ENCODE assay signal across 1 cellular context in the genomic region with DNA sequence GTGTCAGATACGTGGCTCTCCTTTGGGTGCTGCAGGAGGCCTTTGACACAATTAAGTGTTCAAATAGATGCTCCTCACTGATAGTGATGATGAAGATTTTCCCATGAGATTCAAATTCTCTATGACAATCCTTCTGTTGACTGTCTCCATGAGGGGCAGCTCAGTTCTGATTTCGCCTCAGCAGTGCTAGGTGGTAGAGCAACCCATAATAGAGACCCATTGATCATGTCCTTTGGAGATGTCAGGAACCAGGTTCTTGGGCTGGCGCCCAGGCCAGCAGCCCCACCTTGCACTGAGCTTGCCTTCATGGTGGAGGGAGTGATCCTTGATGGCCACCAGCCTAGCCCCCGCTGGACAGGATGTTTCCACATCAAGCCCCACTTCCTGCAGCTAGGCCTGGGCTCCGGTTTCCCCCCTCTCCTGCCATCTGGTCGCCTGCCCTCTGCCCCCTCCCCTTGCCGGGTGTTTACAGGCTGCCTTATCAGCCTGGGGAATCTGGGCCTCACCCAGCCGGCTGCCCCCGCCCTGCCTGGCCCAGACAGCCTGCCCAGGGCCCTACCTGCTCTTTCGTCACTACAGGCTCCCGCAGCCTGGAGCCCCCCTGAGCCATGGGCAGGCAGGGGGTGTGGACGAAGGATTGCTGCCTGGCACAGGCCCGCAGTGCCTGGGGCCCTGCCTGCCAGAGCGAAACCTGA.
TF ChIP-seq lines count a peak whose summit lies in the region.

No MANE protein-coding gene starts in this region.

TF ChIP-seq in HepG2, 621 proteins besides CTCF, POLR2A, EP300 and RAD21 (continued from another document and continues in another):
- TF ChIP-seq, protein P1, sequence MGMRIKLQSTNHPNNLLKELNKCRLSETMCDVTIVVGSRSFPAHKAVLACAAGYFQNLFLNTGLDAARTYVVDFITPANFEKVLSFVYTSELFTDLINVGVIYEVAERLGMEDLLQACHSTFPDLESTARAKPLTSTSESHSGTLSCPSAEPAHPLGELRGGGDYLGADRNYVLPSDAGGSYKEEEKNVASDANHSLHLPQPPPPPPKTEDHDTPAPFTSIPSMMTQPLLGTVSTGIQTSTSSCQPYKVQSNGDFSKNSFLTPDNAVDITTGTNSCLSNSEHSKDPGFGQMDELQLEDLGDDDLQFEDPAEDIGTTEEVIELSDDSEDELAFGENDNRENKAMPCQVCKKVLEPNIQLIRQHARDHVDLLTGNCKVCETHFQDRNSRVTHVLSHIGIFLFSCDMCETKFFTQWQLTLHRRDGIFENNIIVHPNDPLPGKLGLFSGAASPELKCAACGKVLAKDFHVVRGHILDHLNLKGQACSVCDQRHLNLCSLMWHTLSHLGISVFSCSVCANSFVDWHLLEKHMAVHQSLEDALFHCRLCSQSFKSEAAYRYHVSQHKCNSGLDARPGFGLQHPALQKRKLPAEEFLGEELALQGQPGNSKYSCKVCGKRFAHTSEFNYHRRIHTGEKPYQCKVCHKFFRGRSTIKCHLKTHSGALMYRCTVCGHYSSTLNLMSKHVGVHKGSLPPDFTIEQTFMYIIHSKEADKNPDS (CRISPR knock-in tag; IDR thresholded peaks at IDR 0.05): no peak
- TF ChIP-seq KDM2A (CRISPR knock-in tag; IDR thresholded peaks at IDR 0.05; ENCODE audit: borderline replicate concordance, low read depth) (0 out of 2 replicates have a peak, but pooled peaks have one; percentile 25), JDP2 (CRISPR knock-in tag; IDR thresholded peaks at IDR 0.05; ENCODE audit: borderline replicate concordance) (no peak), ZNF564 (CRISPR knock-in tag; IDR thresholded peaks at IDR 0.05) (no peak), ERF (CRISPR knock-in tag; IDR thresholded peaks at IDR 0.05) (no peak), ZMYM3 (CRISPR knock-in tag; IDR thresholded peaks at IDR 0.05) (0 out of 2 replicates have a peak, but pooled peaks have one; percentile 26), THYN1 (CRISPR knock-in tag; IDR thresholded peaks at IDR 0.05; ENCODE audit: borderline replicate concordance, low read depth) (no peak), MIER3 (CRISPR knock-in tag; IDR thresholded peaks at IDR 0.05; ENCODE audit: borderline replicate concordance) (no peak), WIZ (CRISPR knock-in tag; IDR thresholded peaks at IDR 0.05) (no peak), ZBTB3 (CRISPR knock-in tag; IDR thresholded peaks at IDR 0.05; ENCODE audit: borderline replicate concordance, low read depth) (no peak), ZNF746 (CRISPR knock-in tag; IDR thresholded peaks at IDR 0.05) (peak; percentile 54; the same call in 1 of the 2 replicates), NR2C2 (CRISPR knock-in tag; IDR thresholded peaks at IDR 0.05; ENCODE audit: borderline replicate concordance) (no peak), SP4 (CRISPR knock-in tag; IDR thresholded peaks at IDR 0.05) (no peak), PRPF4 (IDR thresholded peaks at IDR 0.05; ENCODE audit: low read depth, low read length, poor library complexity, severe bottlenecking) (no peak), ESRRA (CRISPR knock-in tag; IDR thresholded peaks at IDR 0.05; ENCODE audit: low read depth) (no peak), SRF (IDR thresholded peaks at IDR 0.05; ENCODE audit: low read depth, low read length) (no peak), MBD4 (IDR thresholded peaks at IDR 0.05; ENCODE audit: borderline replicate concordance, low read length) (no peak), KAT2B (IDR thresholded peaks at IDR 0.05; ENCODE audit: borderline replicate concordance, low read depth, low read length) (no peak), ZNF772 (CRISPR knock-in tag; IDR thresholded peaks at IDR 0.05) (0 out of 2 replicates have a peak, but pooled peaks have one; percentile 45), MLLT10 (CRISPR knock-in tag; IDR thresholded peaks at IDR 0.05) (no peak), RBM39 (IDR thresholded peaks at IDR 0.05; ENCODE audit: low read depth, low read length, poor library complexity, severe bottlenecking) (no peak), YEATS4 (CRISPR knock-in tag; IDR thresholded peaks at IDR 0.05; ENCODE audit: borderline replicate concordance) (peak; percentile 28; the same call in 1 of the 2 replicates), IRF2 (CRISPR knock-in tag; IDR thresholded peaks at IDR 0.05) (no peak), CAMTA2 (CRISPR knock-in tag; IDR thresholded peaks at IDR 0.05; ENCODE audit: borderline replicate concordance) (no peak), ZNF768 (CRISPR knock-in tag; IDR thresholded peaks at IDR 0.05) (no peak), ZNF556 (CRISPR knock-in tag; IDR thresholded peaks at IDR 0.05; ENCODE audit: borderline replicate concordance) (no peak), RARG (CRISPR knock-in tag; IDR thresholded peaks at IDR 0.05; ENCODE audit: low read depth) (no peak), AGO2 (optimal IDR thresholded peaks at IDR 0.05; ENCODE audit: low read depth, low read length) (no peak), TAF1 (CRISPR knock-in tag; IDR thresholded peaks at IDR 0.05) (no peak), DPF2 (CRISPR knock-in tag; IDR thresholded peaks at IDR 0.05; ENCODE audit: borderline replicate concordance, low read depth) (no peak), MAFF (IDR thresholded peaks at IDR 0.05; ENCODE audit: low read depth, low read length) (no peak), ZNF10 (CRISPR knock-in tag; IDR thresholded peaks at IDR 0.05; ENCODE audit: borderline replicate concordance, low read depth) (no peak), HOXA9 (CRISPR knock-in tag; IDR thresholded peaks at IDR 0.05; ENCODE audit: borderline replicate concordance) (no peak)
- TF ChIP-seq, protein P2, sequence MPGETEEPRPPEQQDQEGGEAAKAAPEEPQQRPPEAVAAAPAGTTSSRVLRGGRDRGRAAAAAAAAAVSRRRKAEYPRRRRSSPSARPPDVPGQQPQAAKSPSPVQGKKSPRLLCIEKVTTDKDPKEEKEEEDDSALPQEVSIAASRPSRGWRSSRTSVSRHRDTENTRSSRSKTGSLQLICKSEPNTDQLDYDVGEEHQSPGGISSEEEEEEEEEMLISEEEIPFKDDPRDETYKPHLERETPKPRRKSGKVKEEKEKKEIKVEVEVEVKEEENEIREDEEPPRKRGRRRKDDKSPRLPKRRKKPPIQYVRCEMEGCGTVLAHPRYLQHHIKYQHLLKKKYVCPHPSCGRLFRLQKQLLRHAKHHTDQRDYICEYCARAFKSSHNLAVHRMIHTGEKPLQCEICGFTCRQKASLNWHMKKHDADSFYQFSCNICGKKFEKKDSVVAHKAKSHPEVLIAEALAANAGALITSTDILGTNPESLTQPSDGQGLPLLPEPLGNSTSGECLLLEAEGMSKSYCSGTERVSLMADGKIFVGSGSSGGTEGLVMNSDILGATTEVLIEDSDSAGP (CRISPR knock-in tag; IDR thresholded peaks at IDR 0.05; ENCODE audit: borderline replicate concordance): peak; percentile 33; the same call in 1 of the 2 replicates
- TF ChIP-seq, protein P3, sequence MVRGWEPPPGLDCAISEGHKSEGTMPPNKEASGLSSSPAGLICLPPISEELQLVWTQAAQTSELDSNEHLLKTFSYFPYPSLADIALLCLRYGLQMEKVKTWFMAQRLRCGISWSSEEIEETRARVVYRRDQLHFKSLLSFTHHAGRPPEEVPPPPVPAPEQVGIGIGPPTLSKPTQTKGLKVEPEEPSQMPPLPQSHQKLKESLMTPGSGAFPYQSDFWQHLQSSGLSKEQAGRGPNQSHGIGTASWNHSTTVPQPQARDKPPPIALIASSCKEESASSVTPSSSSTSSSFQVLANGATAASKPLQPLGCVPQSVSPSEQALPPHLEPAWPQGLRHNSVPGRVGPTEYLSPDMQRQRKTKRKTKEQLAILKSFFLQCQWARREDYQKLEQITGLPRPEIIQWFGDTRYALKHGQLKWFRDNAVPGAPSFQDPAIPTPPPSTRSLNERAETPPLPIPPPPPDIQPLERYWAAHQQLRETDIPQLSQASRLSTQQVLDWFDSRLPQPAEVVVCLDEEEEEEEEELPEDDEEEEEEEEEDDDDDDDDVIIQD (CRISPR knock-in tag; IDR thresholded peaks at IDR 0.05; ENCODE audit: low read depth): 0 out of 2 replicates have a peak, but pooled peaks have one; percentile 15
- TF ChIP-seq, protein P4, sequence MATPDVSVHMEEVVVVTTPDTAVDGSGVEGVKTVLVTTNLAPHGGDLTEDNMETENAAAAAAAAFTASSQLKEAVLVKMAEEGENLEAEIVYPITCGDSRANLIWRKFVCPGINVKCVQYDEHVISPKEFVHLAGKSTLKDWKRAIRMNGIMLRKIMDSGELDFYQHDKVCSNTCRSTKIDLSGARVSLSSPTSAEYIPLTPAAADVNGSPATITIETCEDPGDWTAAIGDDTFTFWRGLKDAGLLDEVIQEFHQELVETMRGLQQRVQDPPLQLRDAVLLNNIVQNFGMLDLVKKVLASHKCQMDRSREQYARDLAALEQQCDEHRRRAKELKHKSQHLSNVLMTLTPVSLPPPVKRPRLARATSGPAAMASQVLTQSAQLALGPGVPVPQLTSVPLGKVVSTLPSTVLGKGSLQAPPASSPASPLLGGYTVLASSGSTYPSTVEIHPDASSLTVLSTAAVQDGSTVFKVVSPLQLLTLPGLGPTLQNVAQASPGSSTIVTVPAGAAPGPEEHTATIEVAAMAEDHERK (CRISPR knock-in tag; IDR thresholded peaks at IDR 0.05; ENCODE audit: low read depth): no peak
- TF ChIP-seq, protein P5, sequence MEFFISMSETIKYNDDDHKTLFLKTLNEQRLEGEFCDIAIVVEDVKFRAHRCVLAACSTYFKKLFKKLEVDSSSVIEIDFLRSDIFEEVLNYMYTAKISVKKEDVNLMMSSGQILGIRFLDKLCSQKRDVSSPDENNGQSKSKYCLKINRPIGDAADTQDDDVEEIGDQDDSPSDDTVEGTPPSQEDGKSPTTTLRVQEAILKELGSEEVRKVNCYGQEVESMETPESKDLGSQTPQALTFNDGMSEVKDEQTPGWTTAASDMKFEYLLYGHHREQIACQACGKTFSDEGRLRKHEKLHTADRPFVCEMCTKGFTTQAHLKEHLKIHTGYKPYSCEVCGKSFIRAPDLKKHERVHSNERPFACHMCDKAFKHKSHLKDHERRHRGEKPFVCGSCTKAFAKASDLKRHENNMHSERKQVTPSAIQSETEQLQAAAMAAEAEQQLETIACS (CRISPR knock-in tag; IDR thresholded peaks at IDR 0.05): no peak
- TF ChIP-seq, protein P6, sequence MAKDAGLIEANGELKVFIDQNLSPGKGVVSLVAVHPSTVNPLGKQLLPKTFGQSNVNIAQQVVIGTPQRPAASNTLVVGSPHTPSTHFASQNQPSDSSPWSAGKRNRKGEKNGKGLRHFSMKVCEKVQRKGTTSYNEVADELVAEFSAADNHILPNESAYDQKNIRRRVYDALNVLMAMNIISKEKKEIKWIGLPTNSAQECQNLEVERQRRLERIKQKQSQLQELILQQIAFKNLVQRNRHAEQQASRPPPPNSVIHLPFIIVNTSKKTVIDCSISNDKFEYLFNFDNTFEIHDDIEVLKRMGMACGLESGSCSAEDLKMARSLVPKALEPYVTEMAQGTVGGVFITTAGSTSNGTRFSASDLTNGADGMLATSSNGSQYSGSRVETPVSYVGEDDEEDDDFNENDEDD (CRISPR knock-in tag; IDR thresholded peaks at IDR 0.05; ENCODE audit: borderline replicate concordance): no peak
- TF ChIP-seq, protein P7, sequence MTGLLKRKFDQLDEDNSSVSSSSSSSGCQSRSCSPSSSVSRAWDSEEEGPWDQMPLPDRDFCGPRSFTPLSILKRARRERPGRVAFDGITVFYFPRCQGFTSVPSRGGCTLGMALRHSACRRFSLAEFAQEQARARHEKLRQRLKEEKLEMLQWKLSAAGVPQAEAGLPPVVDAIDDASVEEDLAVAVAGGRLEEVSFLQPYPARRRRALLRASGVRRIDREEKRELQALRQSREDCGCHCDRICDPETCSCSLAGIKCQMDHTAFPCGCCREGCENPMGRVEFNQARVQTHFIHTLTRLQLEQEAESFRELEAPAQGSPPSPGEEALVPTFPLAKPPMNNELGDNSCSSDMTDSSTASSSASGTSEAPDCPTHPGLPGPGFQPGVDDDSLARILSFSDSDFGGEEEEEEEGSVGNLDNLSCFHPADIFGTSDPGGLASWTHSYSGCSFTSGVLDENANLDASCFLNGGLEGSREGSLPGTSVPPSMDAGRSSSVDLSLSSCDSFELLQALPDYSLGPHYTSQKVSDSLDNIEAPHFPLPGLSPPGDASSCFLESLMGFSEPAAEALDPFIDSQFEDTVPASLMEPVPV (CRISPR knock-in tag; IDR thresholded peaks at IDR 0.05): no peak
- TF ChIP-seq, protein P8, sequence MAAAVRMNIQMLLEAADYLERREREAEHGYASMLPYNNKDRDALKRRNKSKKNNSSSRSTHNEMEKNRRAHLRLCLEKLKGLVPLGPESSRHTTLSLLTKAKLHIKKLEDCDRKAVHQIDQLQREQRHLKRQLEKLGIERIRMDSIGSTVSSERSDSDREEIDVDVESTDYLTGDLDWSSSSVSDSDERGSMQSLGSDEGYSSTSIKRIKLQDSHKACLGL (CRISPR knock-in tag; IDR thresholded peaks at IDR 0.05): no peak
- TF ChIP-seq, protein P9, sequence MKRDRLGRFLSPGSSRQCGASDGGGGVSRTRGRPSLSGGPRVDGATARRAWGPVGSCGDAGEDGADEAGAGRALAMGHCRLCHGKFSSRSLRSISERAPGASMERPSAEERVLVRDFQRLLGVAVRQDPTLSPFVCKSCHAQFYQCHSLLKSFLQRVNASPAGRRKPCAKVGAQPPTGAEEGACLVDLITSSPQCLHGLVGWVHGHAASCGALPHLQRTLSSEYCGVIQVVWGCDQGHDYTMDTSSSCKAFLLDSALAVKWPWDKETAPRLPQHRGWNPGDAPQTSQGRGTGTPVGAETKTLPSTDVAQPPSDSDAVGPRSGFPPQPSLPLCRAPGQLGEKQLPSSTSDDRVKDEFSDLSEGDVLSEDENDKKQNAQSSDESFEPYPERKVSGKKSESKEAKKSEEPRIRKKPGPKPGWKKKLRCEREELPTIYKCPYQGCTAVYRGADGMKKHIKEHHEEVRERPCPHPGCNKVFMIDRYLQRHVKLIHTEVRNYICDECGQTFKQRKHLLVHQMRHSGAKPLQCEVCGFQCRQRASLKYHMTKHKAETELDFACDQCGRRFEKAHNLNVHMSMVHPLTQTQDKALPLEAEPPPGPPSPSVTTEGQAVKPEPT (CRISPR knock-in tag; IDR thresholded peaks at IDR 0.05; ENCODE audit: low read depth): no peak
- TF ChIP-seq, protein P10, sequence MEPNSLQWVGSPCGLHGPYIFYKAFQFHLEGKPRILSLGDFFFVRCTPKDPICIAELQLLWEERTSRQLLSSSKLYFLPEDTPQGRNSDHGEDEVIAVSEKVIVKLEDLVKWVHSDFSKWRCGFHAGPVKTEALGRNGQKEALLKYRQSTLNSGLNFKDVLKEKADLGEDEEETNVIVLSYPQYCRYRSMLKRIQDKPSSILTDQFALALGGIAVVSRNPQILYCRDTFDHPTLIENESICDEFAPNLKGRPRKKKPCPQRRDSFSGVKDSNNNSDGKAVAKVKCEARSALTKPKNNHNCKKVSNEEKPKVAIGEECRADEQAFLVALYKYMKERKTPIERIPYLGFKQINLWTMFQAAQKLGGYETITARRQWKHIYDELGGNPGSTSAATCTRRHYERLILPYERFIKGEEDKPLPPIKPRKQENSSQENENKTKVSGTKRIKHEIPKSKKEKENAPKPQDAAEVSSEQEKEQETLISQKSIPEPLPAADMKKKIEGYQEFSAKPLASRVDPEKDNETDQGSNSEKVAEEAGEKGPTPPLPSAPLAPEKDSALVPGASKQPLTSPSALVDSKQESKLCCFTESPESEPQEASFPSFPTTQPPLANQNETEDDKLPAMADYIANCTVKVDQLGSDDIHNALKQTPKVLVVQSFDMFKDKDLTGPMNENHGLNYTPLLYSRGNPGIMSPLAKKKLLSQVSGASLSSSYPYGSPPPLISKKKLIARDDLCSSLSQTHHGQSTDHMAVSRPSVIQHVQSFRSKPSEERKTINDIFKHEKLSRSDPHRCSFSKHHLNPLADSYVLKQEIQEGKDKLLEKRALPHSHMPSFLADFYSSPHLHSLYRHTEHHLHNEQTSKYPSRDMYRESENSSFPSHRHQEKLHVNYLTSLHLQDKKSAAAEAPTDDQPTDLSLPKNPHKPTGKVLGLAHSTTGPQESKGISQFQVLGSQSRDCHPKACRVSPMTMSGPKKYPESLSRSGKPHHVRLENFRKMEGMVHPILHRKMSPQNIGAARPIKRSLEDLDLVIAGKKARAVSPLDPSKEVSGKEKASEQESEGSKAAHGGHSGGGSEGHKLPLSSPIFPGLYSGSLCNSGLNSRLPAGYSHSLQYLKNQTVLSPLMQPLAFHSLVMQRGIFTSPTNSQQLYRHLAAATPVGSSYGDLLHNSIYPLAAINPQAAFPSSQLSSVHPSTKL (CRISPR knock-in tag; IDR thresholded peaks at IDR 0.05): 0 out of 2 replicates have a peak, but pooled peaks have one; percentile 26
